In genomic region chr6:138719011-138719635, GRCh38 we compare ENCODE assay signal across 12 cellular contexts. TPM values are rescaled to one million over a fixed set of nuclear protein-coding genes. Genes with fewer than 3 reads are reported as not detected.
DNase-seq lines count a peak whose midpoint lies in the region; ATAC-seq, FAIRE-seq and TF ChIP-seq lines count a peak whose summit lies in the region.
"Had no signal": no experiment of that assay in that cellular context is flagged by ENCODE, and none has a peak within 500 bp of the region (broad histone marks: within the 10 kb centered on the region; RNA-seq: fewer than 3 reads in every experiment).

No MANE protein-coding gene starts in this region.

- no peaks in the 10 kb centered on the region for H4K20me1 ChIP-seq in HepG2 (ENCODE audit: insufficient read depth, low read length)
- H4K20me1 ChIP-seq in endothelial cell of umbilical vein (replicated peaks; ENCODE audit: control insufficient read depth, extremely low read depth, insufficient read depth, low read length): no peaks in the 10 kb centered on the region

- WGBS in liver: 82% methylated on average over 3 of the region's 3 CpGs
- WGBS in HepG2 (ENCODE audit: low lambda C conversion rate): 63% methylated on average over 3 of the region's 3 CpGs
- WGBS in lung, 2 donors: 63 to 67% methylated on average over 3 of the region's 3 CpGs

- TF ChIP-seq CTCF in liver (IDR thresholded peaks at IDR 0.05; ENCODE audit: low read depth, low read length, missing input control) (no peak), HepG2 (CRISPR knock-in tag; IDR thresholded peaks at IDR 0.05) (no peak), endothelial cell of umbilical vein (IDR thresholded peaks at IDR 0.05; ENCODE audit: extremely low read depth in 1 of 2, insufficient read depth in 1 of 2, low read depth in 1 of 2, low read length in 2 of 2) (no peak), lung (IDR thresholded peaks at IDR 0.05; ENCODE audit: control extremely low read depth, extremely low read depth) (no peak)

- DNase-seq in HepG2 (ENCODE audit: low spot score) (no peak), endothelial cell of umbilical vein (ENCODE audit: low read depth, low spot score) (peak; percentile 55), lung (ENCODE audit: low spot score) (no peak), D341Med (ENCODE audit: low spot score) (no peak)
- no peak for DNase-seq in stimulated activated CD4-positive, alpha-beta T cell treated with anti-CD3 and anti-CD28 coated beads, Interleukin-4, amount 100 ng/mL, for 24 hours
- DNase-seq: hypothalamus, T-helper 9 cell, upper lobe of left lung had no signal

- dilution Hi-C loops in endothelial cell of umbilical vein (cut with MboI; ENCODE audit: extremely low pct_ligation_motif_present, low sequenced_read_pairs): no loop called here

- intact Hi-C loops in HepG2 (cut with micrococcal nuclease; ENCODE audit: unreplicated experiment) (no loop called here), endothelial cell of umbilical vein (cut with micrococcal nuclease) (no loop called here)

- H3K36me3 ChIP-seq in liver (ENCODE audit: control insufficient read depth in 4 of 4, insufficient read depth in 3 of 4, low read depth in 1 of 4, low read length in 3 of 4): no peaks in the 10 kb centered on the region
- no peaks in the 10 kb centered on the region for H3K36me3 ChIP-seq in HepG2 (replicated peaks in 1 of 2; ENCODE audit: control insufficient read depth in 1 of 2, insufficient read depth in 2 of 2, low read length in 2 of 2)
- H3K36me3 ChIP-seq in endothelial cell of umbilical vein (ENCODE audit: control insufficient read depth in 2 of 2, extremely low read depth in 1 of 2, insufficient read depth in 2 of 2, low read length in 2 of 2): no peaks in the 10 kb centered on the region
- no peaks in the 10 kb centered on the region for H3K36me3 ChIP-seq in lung (ENCODE audit: control insufficient read depth in 2 of 2, insufficient read depth in 2 of 2, low read length in 2 of 2)
- H3K36me3 ChIP-seq: upper lobe of left lung had no signal

- POLR2A ChIA-PET in HepG2 (lab: Yijun Ruan, JAX) (no interaction called here), endothelial cell of umbilical vein (lab: Charles Lee) (no interaction called here)

- no peaks in the 10 kb centered on the region for H3K79me2 ChIP-seq in HepG2 (ENCODE audit: insufficient read depth, low read length)
- no peaks in the 10 kb centered on the region for H3K79me2 ChIP-seq in endothelial cell of umbilical vein (ENCODE audit: control insufficient read depth, insufficient read depth, low read length)

- peak in 1 of 2 donors; percentile 14 for TF ChIP-seq RAD21 in liver (IDR thresholded peaks at IDR 0.05)
- TF ChIP-seq RAD21 in HepG2 (CRISPR knock-in tag; IDR thresholded peaks at IDR 0.05): no peak

- in situ Hi-C loops in HepG2 (cut with HindIII; ENCODE audit: extremely low pct_ligation_motif_present, low pct_unique_long_range_greater_than_20kb): no loop called here

- H2AFZ ChIP-seq in HepG2 (ENCODE audit: low read length) (no peak overlapping the region), endothelial cell of umbilical vein (ENCODE audit: low read depth, low read length) (peak overlapping the region; percentile 4)

- H3K27ac ChIP-seq in liver (ENCODE audit: low read depth in 1 of 2, low read length in 2 of 2) (peak overlapping the region in 1 of 2 donors; percentile 42), HepG2 (ENCODE audit: extremely low read length, insufficient read depth, low read length) (no peak overlapping the region), endothelial cell of umbilical vein (ENCODE audit: insufficient read depth, low read depth, low read length) (peak overlapping the region; percentile 7), lung (ENCODE audit: low read depth in 1 of 2, low read length in 1 of 2) (peak overlapping the region; percentile 10 to 60)

- H3K9me3 ChIP-seq in liver (ENCODE audit: control insufficient read depth in 4 of 4, low read length in 3 of 4): no peaks in the 10 kb centered on the region
- H3K9me3 ChIP-seq in HepG2 (ENCODE audit: low read length): 0 out of 2 replicates have a peak, but pooled peaks cover 5% of the 10 kb centered on the region
- no peaks in the 10 kb centered on the region for H3K9me3 ChIP-seq in endothelial cell of umbilical vein (replicated peaks; ENCODE audit: control insufficient read depth, insufficient read depth, low read length)
- H3K9me3 ChIP-seq in lung (ENCODE audit: control insufficient read depth in 2 of 2, insufficient read depth in 1 of 2, low read length in 1 of 2): peaks cover 0 to 2% of the 10 kb centered on the region in 2 donors

- CTCF ChIA-PET in HepG2 (lab: Yijun Ruan, JAX; ENCODE audit: low intra/inter-chr PET ratio, low total read pairs) (no interaction called here), endothelial cell of umbilical vein (lab: Charles Lee) (interaction anchor here (0.8 to 1.5 kb wide), 3 partner anchors 20 to 48 kb away, joined by 3 to 4 read pairs (median 3); no protein-coding TSS in a partner anchor)

- no peak overlapping the region for H3K4me2 ChIP-seq in HepG2 (ENCODE audit: low read depth, low read length)
- H3K4me2 ChIP-seq in endothelial cell of umbilical vein (ENCODE audit: insufficient read depth, low read length): peak overlapping the region; percentile 67

- FAIRE-seq in HepG2 (lab: Jason Lieb, UNC) (no peak), endothelial cell of umbilical vein (lab: Jason Lieb, UNC) (peak; percentile 59)
- FAIRE-seq: GM18507 had no signal

- no peak overlapping the region for H3K9ac ChIP-seq in liver (ENCODE audit: low read depth in 1 of 2, low read length in 2 of 2)
- H3K9ac ChIP-seq in HepG2 (ENCODE audit: insufficient read depth, low read depth, low read length): no peak overlapping the region
- no peak overlapping the region for H3K9ac ChIP-seq in endothelial cell of umbilical vein (replicated peaks; ENCODE audit: extremely low read depth, insufficient read depth, low read length)

- H3K27me3 ChIP-seq in liver (ENCODE audit: control insufficient read depth in 4 of 4, insufficient read depth in 4 of 4, low read length in 3 of 4) (no peaks in the 10 kb centered on the region), HepG2 (ENCODE audit: control insufficient read depth in 1 of 2, insufficient read depth in 2 of 2, low read length in 2 of 2) (no peaks in the 10 kb centered on the region), endothelial cell of umbilical vein (ENCODE audit: control insufficient read depth in 2 of 2, insufficient read depth in 2 of 2, low read length in 2 of 2) (no peaks in the 10 kb centered on the region), lung (ENCODE audit: control insufficient read depth, insufficient read depth) (no peaks in the 10 kb centered on the region)
- H3K27me3 ChIP-seq: upper lobe of left lung had no signal

- no peak overlapping the region for H3K4me3 ChIP-seq in liver (ENCODE audit: low read depth in 1 of 3, low read length in 3 of 3)
- no peak overlapping the region for H3K4me3 ChIP-seq in HepG2 (replicated peaks in 1 of 3; ENCODE audit: insufficient read depth in 1 of 3, low read depth in 2 of 3, low read length in 3 of 3)
- H3K4me3 ChIP-seq in endothelial cell of umbilical vein (replicated peaks in 1 of 3; ENCODE audit: insufficient read depth in 1 of 3, low read depth in 1 of 3, low read length in 3 of 3): no peak overlapping the region
- H3K4me3 ChIP-seq in lung: no peak overlapping the region
- H3K4me3 ChIP-seq: upper lobe of left lung had no signal

- BruUV-seq in HepG2 (replicated peaks; lab: Mats Ljungman, UMichigan) (no TSS peak), endothelial cell of umbilical vein (replicated peaks; lab: Mats Ljungman, UMichigan) (no TSS peak)

- no peak for ATAC-seq in HepG2
- ATAC-seq in lung (ENCODE audit: insufficient read depth, low FRiP score): no peak
- no peak for ATAC-seq in GM19455 (IDR thresholded peaks at IDR 0.05; ENCODE audit: unreplicated experiment)
- ATAC-seq in GM18511 (IDR thresholded peaks at IDR 0.05; ENCODE audit: unreplicated experiment): no peak

- H3K9me1 ChIP-seq in endothelial cell of umbilical vein (replicated peaks; ENCODE audit: control insufficient read depth, extremely low read depth, insufficient read depth, low read length): no peaks in the 10 kb centered on the region

- no peak for TF ChIP-seq EP300 in HepG2 (IDR thresholded peaks at IDR 0.05; ENCODE audit: low read depth in 2 of 2, low read length in 2 of 2)
- TF ChIP-seq EP300 in HepG2 (CRISPR knock-in tag; IDR thresholded peaks at IDR 0.05; ENCODE audit: borderline replicate concordance): no peak

- no peak for TF ChIP-seq POLR2A in HepG2 (IDR thresholded peaks at IDR 0.05; ENCODE audit: insufficient read depth in 1 of 2, low read depth in 2 of 2, low read length in 2 of 2)
- TF ChIP-seq POLR2A in endothelial cell of umbilical vein (IDR thresholded peaks at IDR 0.05; ENCODE audit: low read depth, low read length): peak; percentile 51

- H3K4me1 ChIP-seq in liver (ENCODE audit: control insufficient read depth in 4 of 4, insufficient read depth in 4 of 4, low read length in 3 of 4) (peaks cover 6 to 8% (median 6%) of the 10 kb centered on the region in 4 donors), HepG2 (ENCODE audit: insufficient read depth, low read length) (peaks cover 23% of the 10 kb centered on the region), endothelial cell of umbilical vein (ENCODE audit: control insufficient read depth, extremely low read depth, insufficient read depth, low read length) (peaks cover 29% of the 10 kb centered on the region), lung (ENCODE audit: control insufficient read depth in 2 of 2, insufficient read depth in 2 of 2, low read length in 2 of 2) (peaks cover 3 to 7% of the 10 kb centered on the region in 2 donors)

RNA-seq across cellular contexts. Expression of gene CCDC28A, which starts 54.4 kb away (rescaled TPM):
- 10 to 100 TPM; 11.9 to 13.4 TPM for total RNA-seq in liver
- 10 to 100 TPM; 18.7 to 20.3 TPM for polyA plus RNA-seq in liver
- total RNA-seq in HepG2 (2016; rRNA removed; fragmentation: Illumina TruSeq; extraction: Trizol): 15.8 and 22.8 TPM in 2 replicates
- 4.7 and 5.9 TPM in 2 replicates for total RNA-seq in HepG2 (2016; cell fraction: cytosol; rRNA removed; fragmentation: Illumina TruSeq; extraction: Trizol; ENCODE audit: low read depth)
- total RNA-seq in HepG2 (2016; cell fraction: insoluble cytoplasmic fraction; rRNA removed; fragmentation: Illumina TruSeq; extraction: Trizol): 15.4 and 23.4 TPM in 2 replicates
- 11.1 and 13.3 TPM in 2 replicates for total RNA-seq in HepG2 (2016; cell fraction: membrane; rRNA removed; fragmentation: Illumina TruSeq; extraction: Trizol)
- 9.0 and 9.6 TPM in 2 replicates for total RNA-seq in HepG2 (2016; cell fraction: nucleus; rRNA removed; fragmentation: Illumina TruSeq; extraction: Trizol)
- 11.1 and 15.8 TPM in 2 replicates for polyA plus RNA-seq in HepG2 (2011; rRNA removed)
- polyA plus RNA-seq in HepG2 (2011; cell fraction: cytosol; rRNA removed): 6.9 and 10.4 TPM in 2 replicates
- polyA plus RNA-seq in HepG2 (2011; cell fraction: nucleus; rRNA removed): 4.9 and 6.7 TPM in 2 replicates
- 11.8 and 14.7 TPM in 2 replicates for polyA plus RNA-seq in HepG2 (2012)
- polyA plus RNA-seq in HepG2 (2016; cell fraction: cytosol; fragmentation: Illumina TruSeq; extraction: Trizol; ENCODE audit: low read depth): 5.2 and 6.9 TPM in 2 replicates
- polyA plus RNA-seq in HepG2 (2016; cell fraction: insoluble cytoplasmic fraction; fragmentation: Illumina TruSeq; extraction: Trizol; ENCODE audit: low read depth): 20.8 and 23.9 TPM in 2 replicates
- 9.4 and 9.8 TPM in 2 replicates for polyA plus RNA-seq in HepG2 (2016; cell fraction: membrane; fragmentation: Illumina TruSeq; extraction: Trizol; ENCODE audit: low read depth)
- polyA plus RNA-seq in HepG2 (2016; cell fraction: nucleus; fragmentation: Illumina TruSeq; extraction: Trizol; ENCODE audit: insufficient read depth, low read depth): 10.5 and 12.2 TPM in 2 replicates
- polyA minus RNA-seq in HepG2 (2011; rRNA and poly(A)+ RNA removed; ENCODE audit: low replicate concordance): 4.6 and 5.8 TPM in 2 replicates
- polyA minus RNA-seq in HepG2 (2011; cell fraction: cytosol; rRNA and poly(A)+ RNA removed): 4.8 and 7.3 TPM in 2 replicates
- polyA minus RNA-seq in HepG2 (2011; cell fraction: nucleus; rRNA and poly(A)+ RNA removed): 8.2 and 9.3 TPM in 2 replicates
- 10.5 and 12.8 TPM in 2 replicates for total RNA-seq in endothelial cell of umbilical vein
- 8.3 and 11.1 TPM in 2 replicates for polyA plus RNA-seq in endothelial cell of umbilical vein
- 12.7 and 13.2 TPM in 2 replicates for polyA plus RNA-seq in endothelial cell of umbilical vein (2011; cell fraction: cytosol; rRNA removed)
- 7.8 and 8.7 TPM in 2 replicates for polyA plus RNA-seq in endothelial cell of umbilical vein (2011; cell fraction: nucleus; rRNA removed)
- polyA plus RNA-seq in endothelial cell of umbilical vein (2012): 6.6 and 13.2 TPM in 2 replicates
- polyA minus RNA-seq in endothelial cell of umbilical vein: 7.2 and 11.7 TPM in 2 replicates
- polyA minus RNA-seq in endothelial cell of umbilical vein (2011; cell fraction: cytosol; rRNA and poly(A)+ RNA removed): 4.2 TPM
- 4.4 and 6.5 TPM in 2 replicates for polyA minus RNA-seq in endothelial cell of umbilical vein (2011; cell fraction: nucleus; rRNA and poly(A)+ RNA removed)
- 10 to 100 TPM; 15.1 to 30.8 TPM for total RNA-seq in lung
- 10 to 100 TPM; 21.4 to 27.6 TPM for polyA plus RNA-seq in lung
